Comparison of ENCODE assay signal across 7 cellular contexts in genomic region chr6:31834704-31835375, GRCh38. TPM values are rescaled to one million over a fixed set of nuclear protein-coding genes. Genes with fewer than 3 reads are reported as not detected.
DNase-seq lines count a peak whose midpoint lies in the region; ATAC-seq and TF ChIP-seq lines count a peak whose summit lies in the region.

No MANE protein-coding gene starts in this region.

- in situ Hi-C loops in SK-MEL-5 (cut with HindIII; ENCODE audit: low pct_unique_long_range_greater_than_20kb, low sequenced_read_pairs), result no loop called here

- no peak for TF ChIP-seq EP300 in Ishikawa (IDR thresholded peaks at IDR 0.05; ENCODE audit: borderline replicate concordance)

- DNase-seq in SK-MEL-5 (ENCODE audit: low read depth, low spot score) (peak; percentile 76), glomerular visceral epithelial cell (ENCODE audit: extremely low spot score) (peak; percentile 79), occipital lobe (lab: John Stamatoyannopoulos, UW) (peak; percentile 78)
- peak; percentile 80 for DNase-seq in activated naive CD4-positive, alpha-beta T cell treated with Interleukin-2 at 50 U/mL for 16 hours

- H3K27ac ChIP-seq in temporal lobe (ENCODE audit: low read depth, low read length), result peak overlapping the region; percentile 89

- no peak for TF ChIP-seq RAD21 in Ishikawa (IDR thresholded peaks at IDR 0.05; ENCODE audit: low read depth)

- peak; percentile 31 for ATAC-seq in GM18867 (IDR thresholded peaks at IDR 0.05; ENCODE audit: unreplicated experiment)

TF ChIP-seq in Ishikawa, 13 proteins besides CTCF, POLR2A, EP300 and RAD21:
- no peak for TF ChIP-seq NFIC (IDR thresholded peaks at IDR 0.05)
- peak; percentile 25; the same call in 1 of the 2 replicates for TF ChIP-seq FOXM1 (IDR thresholded peaks at IDR 0.05; ENCODE audit: borderline replicate concordance, low read depth)
- no peak; the same call in 1 of the 2 replicates for TF ChIP-seq MAX (IDR thresholded peaks at IDR 0.05)
- peak; percentile 94 for TF ChIP-seq YY1 (IDR thresholded peaks at IDR 0.05; ENCODE audit: low read depth)
- peak; percentile 95 for TF ChIP-seq TAF1 (IDR thresholded peaks at IDR 0.05; ENCODE audit: low read depth)
- TF ChIP-seq EGR1 (IDR thresholded peaks at IDR 0.05), result 0 out of 2 replicates have a peak, but pooled peaks have one; percentile 24
- TF ChIP-seq CEBPB (IDR thresholded peaks at IDR 0.05), result no peak
- TF ChIP-seq, protein P1, sequence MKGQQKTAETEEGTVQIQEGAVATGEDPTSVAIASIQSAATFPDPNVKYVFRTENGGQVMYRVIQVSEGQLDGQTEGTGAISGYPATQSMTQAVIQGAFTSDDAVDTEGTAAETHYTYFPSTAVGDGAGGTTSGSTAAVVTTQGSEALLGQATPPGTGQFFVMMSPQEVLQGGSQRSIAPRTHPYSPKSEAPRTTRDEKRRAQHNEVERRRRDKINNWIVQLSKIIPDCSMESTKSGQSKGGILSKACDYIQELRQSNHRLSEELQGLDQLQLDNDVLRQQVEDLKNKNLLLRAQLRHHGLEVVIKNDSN (IDR thresholded peaks at IDR 0.05), result no peak; the same call in 1 of the 2 replicates
- TF ChIP-seq CREB1 (IDR thresholded peaks at IDR 0.05; ENCODE audit: low read depth), result no peak
- TF ChIP-seq TCF12 (IDR thresholded peaks at IDR 0.05; ENCODE audit: low read depth), result no peak
- peak; percentile 62 for TF ChIP-seq TEAD4 (IDR thresholded peaks at IDR 0.05)
- TF ChIP-seq, protein P2, sequence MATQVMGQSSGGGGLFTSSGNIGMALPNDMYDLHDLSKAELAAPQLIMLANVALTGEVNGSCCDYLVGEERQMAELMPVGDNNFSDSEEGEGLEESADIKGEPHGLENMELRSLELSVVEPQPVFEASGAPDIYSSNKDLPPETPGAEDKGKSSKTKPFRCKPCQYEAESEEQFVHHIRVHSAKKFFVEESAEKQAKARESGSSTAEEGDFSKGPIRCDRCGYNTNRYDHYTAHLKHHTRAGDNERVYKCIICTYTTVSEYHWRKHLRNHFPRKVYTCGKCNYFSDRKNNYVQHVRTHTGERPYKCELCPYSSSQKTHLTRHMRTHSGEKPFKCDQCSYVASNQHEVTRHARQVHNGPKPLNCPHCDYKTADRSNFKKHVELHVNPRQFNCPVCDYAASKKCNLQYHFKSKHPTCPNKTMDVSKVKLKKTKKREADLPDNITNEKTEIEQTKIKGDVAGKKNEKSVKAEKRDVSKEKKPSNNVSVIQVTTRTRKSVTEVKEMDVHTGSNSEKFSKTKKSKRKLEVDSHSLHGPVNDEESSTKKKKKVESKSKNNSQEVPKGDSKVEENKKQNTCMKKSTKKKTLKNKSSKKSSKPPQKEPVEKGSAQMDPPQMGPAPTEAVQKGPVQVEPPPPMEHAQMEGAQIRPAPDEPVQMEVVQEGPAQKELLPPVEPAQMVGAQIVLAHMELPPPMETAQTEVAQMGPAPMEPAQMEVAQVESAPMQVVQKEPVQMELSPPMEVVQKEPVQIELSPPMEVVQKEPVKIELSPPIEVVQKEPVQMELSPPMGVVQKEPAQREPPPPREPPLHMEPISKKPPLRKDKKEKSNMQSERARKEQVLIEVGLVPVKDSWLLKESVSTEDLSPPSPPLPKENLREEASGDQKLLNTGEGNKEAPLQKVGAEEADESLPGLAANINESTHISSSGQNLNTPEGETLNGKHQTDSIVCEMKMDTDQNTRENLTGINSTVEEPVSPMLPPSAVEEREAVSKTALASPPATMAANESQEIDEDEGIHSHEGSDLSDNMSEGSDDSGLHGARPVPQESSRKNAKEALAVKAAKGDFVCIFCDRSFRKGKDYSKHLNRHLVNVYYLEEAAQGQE (IDR thresholded peaks at IDR 0.05; ENCODE audit: low read depth), result no peak
- TF ChIP-seq ZBTB7A (IDR thresholded peaks at IDR 0.05; ENCODE audit: low read depth), result no peak; the same call in none of the 2 replicates
TF ChIP-seq in Ishikawa: peak in this region for 5.

RNA-seq across cellular contexts. Expression of gene HSPA1B, which starts 7.3 kb away (rescaled TPM):
- total RNA-seq in SK-MEL-5 (2014; rRNA removed; shearing (Covaris generic)), result 104 TPM in 2 replicates
- polyA plus RNA-seq in SK-MEL-5 (2015; cell fraction: cytosol; rRNA removed), result 127 and 135 TPM in 2 replicates
- polyA plus RNA-seq in SK-MEL-5 (2015; cell fraction: nucleus; rRNA removed), result 30.9 and 34.3 TPM in 2 replicates
- total RNA-seq in occipital lobe (121 TPM), temporal lobe (543 TPM)

RNA-seq across cellular contexts. Expression of gene HSPA1A, which starts 19.5 kb away (rescaled TPM):
- total RNA-seq in SK-MEL-5 (2014; rRNA removed; shearing (Covaris generic)), result 7.1 and 8.2 TPM in 2 replicates
- 7.5 and 9.6 TPM in 2 replicates for polyA plus RNA-seq in SK-MEL-5 (2015; cell fraction: cytosol; rRNA removed)
- 0.11 and 3.1 TPM in 2 replicates for polyA plus RNA-seq in SK-MEL-5 (2015; cell fraction: nucleus; rRNA removed)
- total RNA-seq in occipital lobe (117 TPM), temporal lobe (351 TPM)

RNA-seq across cellular contexts. Expression of gene HSPA1L, which starts 19.8 kb away (rescaled TPM):
- 0.29 TPM in 2 replicates for total RNA-seq in SK-MEL-5 (2014; rRNA removed; shearing (Covaris generic))
- polyA plus RNA-seq in SK-MEL-5 (2015; cell fraction: cytosol; rRNA removed), result 0.10 and 0.12 TPM in 2 replicates
- 0.28 TPM in 1 of 2 replicates, not detected in the other for polyA plus RNA-seq in SK-MEL-5 (2015; cell fraction: nucleus; rRNA removed)
- total RNA-seq in occipital lobe, result 4.4 TPM
- total RNA-seq in temporal lobe, result 3.7 TPM

RNA-seq across cellular contexts. Expression of gene NEU1, which starts 27.8 kb away (rescaled TPM):
- total RNA-seq in SK-MEL-5 (2014; rRNA removed; shearing (Covaris generic)), result 213 and 215 TPM in 2 replicates
- 325 and 335 TPM in 2 replicates for polyA plus RNA-seq in SK-MEL-5 (2015; cell fraction: cytosol; rRNA removed)
- 59.7 and 63.5 TPM in 2 replicates for polyA plus RNA-seq in SK-MEL-5 (2015; cell fraction: nucleus; rRNA removed)
- 20.3 TPM for total RNA-seq in occipital lobe
- total RNA-seq in temporal lobe, result 14.0 TPM

RNA-seq across cellular contexts. Expression of gene LSM2, which starts 28.1 kb away (rescaled TPM):
- total RNA-seq in SK-MEL-5 (2014; rRNA removed; shearing (Covaris generic)), result 45.6 and 47.0 TPM in 2 replicates
- polyA plus RNA-seq in SK-MEL-5 (2015; cell fraction: cytosol; rRNA removed), result 68.2 and 81.9 TPM in 2 replicates
- 8.4 and 17.9 TPM in 2 replicates for polyA plus RNA-seq in SK-MEL-5 (2015; cell fraction: nucleus; rRNA removed)
- 22.9 TPM for total RNA-seq in occipital lobe
- 10.3 TPM for total RNA-seq in temporal lobe

Comparison
In these comparisons a context has a peak if more than half of its experiments do, and no peak if none do; other contexts are left out.
1. Peak in every context shown above with its lines: DNase-seq, ATAC-seq and H3K27ac ChIP-seq.
2. RNA of gene HSPA1A, which starts 19.5 kb away (total RNA-seq): 351 TPM in temporal lobe (single experiment) and 117 TPM in occipital lobe (single experiment); 7.1 to 8.2 TPM in SK-MEL-5; every median in the first group is over 10 times any median in the second.